ENCODE assay signal across 9 cellular contexts in the genomic region with DNA sequence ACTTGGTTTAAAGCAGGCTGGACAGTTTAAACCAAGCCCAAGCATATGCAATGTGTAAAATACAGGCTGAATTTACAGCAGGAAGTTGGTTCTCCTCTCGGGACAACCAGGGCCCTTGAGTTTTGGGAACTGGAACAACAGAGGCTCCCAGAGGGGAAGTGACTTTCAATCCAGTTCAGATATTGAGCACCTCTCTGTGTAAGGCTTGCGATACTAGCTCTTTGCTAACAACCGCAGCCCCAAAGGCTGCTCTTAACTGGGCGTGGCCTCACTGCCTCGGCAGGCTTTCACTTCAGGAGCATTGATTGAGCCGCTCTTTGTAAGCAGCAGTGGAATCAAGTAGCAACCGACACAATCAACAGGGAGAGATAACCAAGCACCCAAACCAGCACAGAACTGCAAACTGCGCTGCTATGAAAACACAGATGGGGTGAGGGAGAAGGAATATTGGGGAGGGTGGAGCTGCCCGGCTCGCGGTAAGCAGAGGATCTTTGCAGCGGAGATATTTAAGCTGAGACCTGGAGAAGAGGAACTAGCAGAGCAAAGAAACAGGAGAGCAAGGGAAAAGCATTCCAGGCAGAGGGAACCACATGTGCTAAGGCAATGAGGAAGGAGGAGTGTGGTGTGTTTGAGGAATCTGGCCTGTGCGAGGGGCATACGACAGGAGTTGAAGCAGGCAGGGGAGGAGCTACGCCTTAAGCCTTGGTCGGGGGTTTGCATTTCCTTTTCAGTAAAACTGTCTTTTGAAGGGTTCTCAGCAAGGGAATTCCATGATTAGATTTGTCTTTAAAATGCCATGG. TPM values are rescaled to one million over a fixed set of nuclear protein-coding genes. Genes with fewer than 3 reads are reported as not detected.
DNase-seq lines count a peak whose midpoint lies in the region; ATAC-seq, FAIRE-seq and TF ChIP-seq lines count a peak whose summit lies in the region.
"Had no signal": no experiment of that assay in that cellular context is flagged by ENCODE, and none has a peak within 500 bp of the region (broad histone marks: within the 10 kb centered on the region; RNA-seq: fewer than 3 reads in every experiment).

No MANE protein-coding gene starts in this region.

- in situ Hi-C loops in K562 (cut with MboI): no loop called here

- no peaks in the 10 kb centered on the region for H3K9me3 Mint-ChIP-seq in T-cell

- TF ChIP-seq EP300 in K562 (IDR thresholded peaks at IDR 0.05; ENCODE audit: low read length): no peak

- CTCF ChIA-PET in T-cell (lab: Charles Lee): interaction anchor here in 1 of 2 donors (0.8 to 3.1 kb wide), 7 partner anchors 11 to 190 kb away, joined by 3 to 18 read pairs (median 10); no protein-coding TSS in a partner anchor
- CTCF ChIA-PET in K562 (lab: Yijun Ruan, JAX; ENCODE audit: low intra/inter-chr PET ratio): no interaction called here

- H3K9ac ChIP-seq in KMS-11: peak overlapping the region; percentile 36; the same call in 1 of the 2 replicates
- peak overlapping the region; percentile 29 to 88; a peak in 3 of 4 replicates for H3K9ac ChIP-seq in K562 (ENCODE audit: insufficient read depth in 1 of 2, low read depth in 2 of 2, low read length in 2 of 2)
- peak overlapping the region; percentile 67 for H3K9ac ChIP-seq in keratinocyte (ENCODE audit: control insufficient read depth, extremely low read depth, insufficient read depth, low read length)

- no peaks in the 10 kb centered on the region for H4K20me1 ChIP-seq in KMS-11 (ENCODE audit: insufficient read depth)
- no peaks in the 10 kb centered on the region for H4K20me1 ChIP-seq in K562 (replicated peaks; ENCODE audit: control insufficient read depth, insufficient read depth, low read length)
- no peaks in the 10 kb centered on the region for H4K20me1 ChIP-seq in keratinocyte (ENCODE audit: control insufficient read depth, extremely low read depth, insufficient read depth, low read length)

- H3K36me3 Mint-ChIP-seq in T-cell: no peaks in the 10 kb centered on the region

- TF ChIP-seq CTCF in KMS-11 (conservative IDR thresholded peaks at IDR 0.05; ENCODE audit: low read depth, low read length) (no peak), K562 (IDR thresholded peaks at IDR 0.05 in 2 of 3, conservative IDR thresholded peaks at IDR 0.05 in 1 of 3; ENCODE audit: insufficient read depth in 2 of 3, low read depth in 1 of 3, low read length in 3 of 3) (no peak), keratinocyte (optimal IDR thresholded peaks at IDR 0.05 in 1 of 3, IDR thresholded peaks at IDR 0.05 in 1 of 3, conservative IDR thresholded peaks at IDR 0.05 in 1 of 3; ENCODE audit: extremely low read depth in 1 of 3, insufficient read depth in 2 of 3, low read length in 3 of 3) (no peak)

- H3K4me3 ChIP-seq in KMS-11 (IDR thresholded peaks at IDR 0.05; ENCODE audit: insufficient read depth, low read depth, low read length) (no peak overlapping the region), K562 (peak overlapping the region; percentile 46), keratinocyte (ENCODE audit: control insufficient read depth in 2 of 3, extremely low read depth in 1 of 3, insufficient read depth in 2 of 3, low read depth in 1 of 3, low read length in 3 of 3) (peak overlapping the region; percentile 34 to 71 (median 69))

- H3K4me2 ChIP-seq in KMS-11 (peak overlapping the region; percentile 83), K562 (ENCODE audit: insufficient read depth, low read length) (peak overlapping the region; percentile 97), keratinocyte (ENCODE audit: control insufficient read depth, extremely low read depth, insufficient read depth, low read depth, low read length) (peak overlapping the region; percentile 91)

- DNase-seq in T-cell: peak; percentile 39 to 77 (median 64)
- peak; percentile 13 to 86 (median 34) for DNase-seq in K562 (ENCODE audit: extremely low read depth in 1 of 4, low spot score in 3 of 4)
- no peak for DNase-seq in keratinocyte (ENCODE audit: low read depth, low spot score)
- peak; percentile 52 to 58 for DNase-seq in stimulated activated CD4-positive, alpha-beta T cell treated with anti-CD3 and anti-CD28 coated beads, Interleukin-2, amount 100 ng/mL, for 48 hours
- no peak for DNase-seq in NCI-H1105 treated with DMSO at 0.1 percent for 48 hours (lab: John Stamatoyannopoulos, UW)

- H3K27ac Mint-ChIP-seq in T-cell: no peak overlapping the region

- intact Hi-C loops in K562 (cut with micrococcal nuclease): loop anchor here (2.0 kb wide), 1 partner anchor 17 kb away; a partner anchor contains a TSS

- H3K9me1 ChIP-seq in K562 (ENCODE audit: control insufficient read depth, insufficient read depth, low read length): no peaks in the 10 kb centered on the region
- H3K9me1 ChIP-seq in keratinocyte (ENCODE audit: control insufficient read depth, extremely low read depth, insufficient read depth, low read length): no peaks in the 10 kb centered on the region

- H3K4me1 ChIP-seq in KMS-11 (ENCODE audit: low read depth, poor library complexity, severe bottlenecking) (peaks cover 18% of the 10 kb centered on the region), K562 (replicated peaks in 1 of 2; ENCODE audit: control insufficient read depth in 2 of 2, insufficient read depth in 2 of 2, low read length in 2 of 2) (peaks cover 34 to 38% of the 10 kb centered on the region in 2 experiments), keratinocyte (ENCODE audit: control insufficient read depth, extremely low read depth, insufficient read depth, low read length) (peaks cover 32% of the 10 kb centered on the region)

- peak; percentile 41 for FAIRE-seq in G401.6 (lab: Jason Lieb, UNC)
- FAIRE-seq in K562 (lab: Jason Lieb, UNC): peak; percentile 95
- FAIRE-seq in keratinocyte (lab: Jason Lieb, UNC): peak; percentile 93

- no peak for TF ChIP-seq RAD21 in K562 (CRISPR knock-in tag; conservative IDR thresholded peaks at IDR 0.05 in 1 of 2, IDR thresholded peaks at IDR 0.05 in 1 of 2)

- no peak overlapping the region for H3K4me3 Mint-ChIP-seq in T-cell

- WGBS in K562 (ENCODE audit: insufficient coverage, low coverage, missing lambda C conversion rate): 0% methylated on average over 16 of the region's 16 CpGs

- TF ChIP-seq POLR2A in K562 (conservative IDR thresholded peaks at IDR 0.05): 0 out of 2 replicates have a peak, but pooled peaks have one; percentile 36

- peak; percentile 95 for ATAC-seq in GM21723 (IDR thresholded peaks at IDR 0.05; ENCODE audit: unreplicated experiment)
- ATAC-seq in T-cell (replicated peaks in 1 of 4): peak; percentile 91 to 95 (median 92)
- ATAC-seq in K562: peak; percentile 89

- dilution Hi-C loops in keratinocyte (cut with MboI; ENCODE audit: extremely low pct_ligation_motif_present, low sequenced_read_pairs): no loop called here

- H2AFZ ChIP-seq in KMS-11 (ENCODE audit: low read depth): peak overlapping the region; percentile 70
- H2AFZ ChIP-seq in K562 (ENCODE audit: low read depth, low read length): peak overlapping the region; percentile 77
- H2AFZ ChIP-seq in keratinocyte (ENCODE audit: control insufficient read depth, low read length): peak overlapping the region; percentile 95

- H3K4me1 Mint-ChIP-seq in T-cell: peaks cover 7 to 23% (median 8%) of the 10 kb centered on the region in 3 donors

- H3K79me2 ChIP-seq in KMS-11 (ENCODE audit: insufficient read depth, low read depth): no peaks in the 10 kb centered on the region; the same call in 1 of the 2 replicates
- peaks cover 36% of the 10 kb centered on the region; the same call in 2 of the 3 replicates for H3K79me2 ChIP-seq in K562 (ENCODE audit: control insufficient read depth, insufficient read depth, low read length)
- no peaks in the 10 kb centered on the region for H3K79me2 ChIP-seq in keratinocyte (ENCODE audit: control insufficient read depth, insufficient read depth, low read length)

- H3K36me3 ChIP-seq in KMS-11 (ENCODE audit: insufficient read depth): no peaks in the 10 kb centered on the region
- H3K36me3 ChIP-seq in K562 (ENCODE audit: control insufficient read depth, insufficient read depth, low read length): no peaks in the 10 kb centered on the region
- no peaks in the 10 kb centered on the region for H3K36me3 ChIP-seq in keratinocyte (ENCODE audit: control insufficient read depth in 2 of 2, extremely low read depth in 1 of 2, insufficient read depth in 2 of 2, low read length in 2 of 2)

- H3K9me3 ChIP-seq in K562 (replicated peaks; ENCODE audit: control insufficient read depth, insufficient read depth, low read depth, low read length) (no peaks in the 10 kb centered on the region), keratinocyte (ENCODE audit: control insufficient read depth, low read depth, low read length) (no peaks in the 10 kb centered on the region)

- BruUV-seq in K562 (replicated peaks; lab: Mats Ljungman, UMichigan): no TSS peak

- H3K27me3 ChIP-seq in KMS-11 (ENCODE audit: insufficient read depth, low read depth) (no peaks in the 10 kb centered on the region), K562 (ENCODE audit: control insufficient read depth in 2 of 2, insufficient read depth in 2 of 2, low read length in 2 of 2) (no peaks in the 10 kb centered on the region), keratinocyte (ENCODE audit: control insufficient read depth, extremely low read depth, insufficient read depth, low read length) (no peaks in the 10 kb centered on the region)

- no peaks in the 10 kb centered on the region for H3K27me3 Mint-ChIP-seq in T-cell

- POLR2A ChIA-PET in T-cell (lab: Charles Lee) (interaction anchor here (0.5 to 1.5 kb wide), 9 partner anchors 9 to 740 kb away, joined by 3 to 9 read pairs (median 3); a partner anchor contains a TSS), K562 (lab: Yijun Ruan, JAX) (interaction anchor here (0.5 to 4.9 kb wide), 6 partner anchors 8 to 51 kb away, joined by 3 to 46 read pairs (median 3); no protein-coding TSS in a partner anchor)

- H3K27ac ChIP-seq in KMS-11 (peak overlapping the region; percentile 61), K562 (ENCODE audit: extremely low read depth, low read depth, low read length) (peak overlapping the region; percentile 56), keratinocyte (ENCODE audit: control insufficient read depth, insufficient read depth, low read length) (peak overlapping the region; percentile 32)
- H3K27ac ChIP-seq: epithelial cell of prostate had no signal

RNA-seq across cellular contexts. Expression of a gene that starts 17.3 kb away (rescaled TPM):
- total RNA-seq in T-cell (10 to 100 TPM; 67.5 to 86.5 (median 74.2) TPM), K562 (2014; rRNA removed) (45.3 and 46.7 TPM in 2 replicates), K562 (2014; rRNA removed; fragmentation: Illumina TruSeq; extraction: Trizol) (70.8 and 81.3 TPM in 2 replicates), K562 (2015; rRNA removed; fragmentation: Illumina TruSeq; extraction: Trizol) (44.3 and 53.0 TPM in 2 replicates), K562 (2021) (74.2 and 76.9 TPM in 2 replicates)
- 30.4 and 53.6 TPM in 2 replicates for total RNA-seq in K562 (2011; cell fraction: chromatin; rRNA removed; ENCODE audit: low replicate concordance)
- 21.0 and 21.6 TPM in 2 replicates for total RNA-seq in K562 (2011; cell fraction: nucleolus; rRNA removed)
- total RNA-seq in K562 (2011; cell fraction: nucleoplasm; rRNA removed): 32.7 and 52.1 TPM in 2 replicates
- polyA plus RNA-seq in K562 (2011; rRNA removed) (35.4 and 55.0 TPM in 2 replicates), K562 (2014; fragmentation: Illumina TruSeq; extraction: Trizol) (43.9 and 46.5 TPM in 2 replicates), K562 (2014; fragmentation: Nextera tagmentation; extraction: Ambion mirVana) (10 to 100 TPM; 20.8 to 21.0 TPM), K562 (2014; rRNA removed) (28.8 and 29.0 TPM in 2 replicates), keratinocyte (34.9 to 65.6 TPM (median 38.3 TPM) in 3 replicates)
- 16.4 TPM in 2 replicates for polyA plus RNA-seq in K562 (2011; cell fraction: cytosol; rRNA removed)
- 22.7 and 24.9 TPM in 2 replicates for polyA plus RNA-seq in K562 (2011; cell fraction: nucleus; rRNA removed)
- 44.5 and 48.2 TPM in 2 replicates for polyA plus RNA-seq in K562 (2012)
- 33.4 and 50.0 TPM in 2 replicates for polyA minus RNA-seq in K562 (2011; rRNA and poly(A)+ RNA removed)
- 21.0 and 27.0 TPM in 2 replicates for polyA minus RNA-seq in K562 (2011; cell fraction: cytosol; rRNA and poly(A)+ RNA removed)
- polyA minus RNA-seq in K562 (2011; cell fraction: nucleus; rRNA and poly(A)+ RNA removed): 11.6 and 19.1 TPM in 2 replicates
- 168 TPM for polyA plus RNA-seq in keratinocyte (2011; ENCODE audit: low read depth)
- 36.2 and 61.6 TPM in 2 replicates for polyA plus RNA-seq in keratinocyte (2011; cell fraction: cytosol; rRNA removed)
- 39.4 and 52.3 TPM in 2 replicates for polyA plus RNA-seq in keratinocyte (2011; cell fraction: nucleus; rRNA removed)
- polyA plus RNA-seq in keratinocyte (2012; ENCODE audit: low replicate concordance): 42.1 and 62.3 TPM in 2 replicates
- 16.4 to 31.7 TPM (median 28.0 TPM) in 3 replicates for polyA minus RNA-seq in keratinocyte
- polyA minus RNA-seq in keratinocyte (2011; cell fraction: cytosol; rRNA and poly(A)+ RNA removed): 28.0 TPM
- polyA minus RNA-seq in keratinocyte (2011; cell fraction: nucleus; rRNA and poly(A)+ RNA removed): 21.8 and 31.6 TPM in 2 replicates

Comparison
In these comparisons a context has a peak if more than half of its experiments do, and no peak if none do; other contexts are left out.
1. DNase-seq: peak in T-cell (34 of 34), K562 (4 of 4) and stimulated activated CD4-positive, alpha-beta T cell treated with anti-CD3 and anti-CD28 coated beads, Interleukin-2, amount 100 ng/mL, for 48 hours (2 of 2); none in keratinocyte (single experiment) and NCI-H1105 treated with DMSO at 0.1 percent for 48 hours (single experiment).
2. Peak in every context shown above with its lines, with median percentiles within 50 percentile points of each other: ATAC-seq, H2AFZ ChIP-seq, H3K27ac ChIP-seq, H3K4me2 ChIP-seq and H3K9ac ChIP-seq.